15 cellular contexts compared by ENCODE assay signal in genomic region chr4:110270492-110271197, GRCh38.
A peak's percentile ranks its signal among the peaks of the same experiment; 100 is the strongest.
DNase-seq lines count a peak whose midpoint lies in the region; ATAC-seq and TF ChIP-seq lines count a peak whose summit lies in the region.
"Had no signal": no experiment of that assay in that cellular context is flagged by ENCODE, and none has a peak within 500 bp of the region (broad histone marks: within the 10 kb centered on the region; RNA-seq: fewer than 3 reads in every experiment).

No MANE protein-coding gene starts in this region.

- TF ChIP-seq CTCF in AG04450 (IDR thresholded peaks at IDR 0.05; ENCODE audit: low read depth, low read length) (no peak), WTC11 (IDR thresholded peaks at IDR 0.05) (no peak), fibroblast of villous mesenchyme (IDR thresholded peaks at IDR 0.05; ENCODE audit: insufficient read depth, low read depth, low read length) (no peak)

- ATAC-seq in WTC11 (no peak), HG02981 (IDR thresholded peaks at IDR 0.05; ENCODE audit: unreplicated experiment) (no peak)
- no peak for ATAC-seq in activated CD8-positive, alpha-beta T cell treated with anti-CD3 and anti-CD28 coated beads, Interleukin-2, amount 10 ng/mL, durations not matched to agents 7 days and 5 days
- ATAC-seq: upper lobe of right lung had no signal

- peaks cover 4% of the 10 kb centered on the region for H3K4me1 Mint-ChIP-seq in WTC11
- H3K4me1 Mint-ChIP-seq in activated CD8-positive, alpha-beta T cell treated with anti-CD3 and anti-CD28 coated beads, Interleukin-2, amount 10 ng/mL, durations not matched to agents 7 days and 5 days (ENCODE audit: low read depth) = peaks cover 6% of the 10 kb centered on the region

- POLR2A ChIA-PET in AG04450 (lab: Yijun Ruan, JAX) (no interaction called here), WTC11 (lab: Charles Lee) (interaction anchor here (0.7 kb wide), 1 partner anchor 1304 kb away, joined by 5 read pairs; no protein-coding TSS in a partner anchor)
- POLR2A ChIA-PET in activated CD8-positive, alpha-beta T cell treated with anti-CD3 and anti-CD28 coated beads, Interleukin-2, amount 10 ng/mL, durations not matched to agents 7 days and 5 days (lab: Charles Lee) = no interaction called here

- H3K4me3 ChIP-seq in AG04450 (ENCODE audit: low read depth, low read length) (no peak overlapping the region), fibroblast of villous mesenchyme (ENCODE audit: low read depth, low read length) (no peak overlapping the region)
- H3K4me3 ChIP-seq: esophagus squamous epithelium, upper lobe of right lung had no signal

- H3K27me3 Mint-ChIP-seq in WTC11 (ENCODE audit: low read depth) = no peaks in the 10 kb centered on the region
- H3K27me3 Mint-ChIP-seq in activated CD8-positive, alpha-beta T cell treated with anti-CD3 and anti-CD28 coated beads, Interleukin-2, amount 10 ng/mL, durations not matched to agents 7 days and 5 days (ENCODE audit: low read depth) = peaks cover 7% of the 10 kb centered on the region

- H3K27me3 ChIP-seq in AG04450 (ENCODE audit: control insufficient read depth, insufficient read depth, low read length) = no peaks in the 10 kb centered on the region
- H3K27me3 ChIP-seq: esophagus squamous epithelium, upper lobe of right lung had no signal

- no peak overlapping the region for H3K27ac Mint-ChIP-seq in WTC11
- H3K27ac Mint-ChIP-seq in activated CD8-positive, alpha-beta T cell treated with anti-CD3 and anti-CD28 coated beads, Interleukin-2, amount 10 ng/mL, durations not matched to agents 7 days and 5 days = no peak overlapping the region
- H3K27ac Mint-ChIP-seq: H9; T-helper 2 cell treated with Interferon-gamma antibody and Interleukin-4, amounts not matched to agents 5 μg/mL and 100 μg/mL, for 36 hours had no signal

- DNase-seq in AG04450 (ENCODE audit: low read depth, low spot score) = peak; percentile 23
- peak; percentile 69 for DNase-seq in HS-5 (ENCODE audit: low read depth)
- no peak for DNase-seq in WTC11 (ENCODE audit: low spot score)
- DNase-seq in fibroblast of villous mesenchyme (ENCODE audit: low read depth) = peak; percentile 51
- DNase-seq in globus pallidus (ENCODE audit: low spot score) = no peak
- no peak for DNase-seq in activated CD8-positive, alpha-beta T cell treated with anti-CD3 and anti-CD28 coated beads, Interleukin-2, amount 10 ng/mL, durations not matched to agents 7 days and 5 days
- DNase-seq in NCI-H526 (lab: John Stamatoyannopoulos, UW) = no peak
- DNase-seq: activated naive CD4-positive, alpha-beta T cell treated with Interleukin-2 at 50 U/mL for 16 hours; AML-193; esophagus squamous epithelium; H9; RPMI8226; upper lobe of right lung had no signal

- H3K27ac ChIP-seq in AG04450 (ENCODE audit: low read depth, low read length) = no peak overlapping the region
- H3K27ac ChIP-seq: esophagus squamous epithelium, upper lobe of right lung had no signal

- no peaks in the 10 kb centered on the region for H3K9me3 ChIP-seq in AG04450 (ENCODE audit: control insufficient read depth, insufficient read depth, low read length)
- H3K9me3 ChIP-seq: esophagus squamous epithelium, upper lobe of right lung had no signal

- H3K9me3 Mint-ChIP-seq in WTC11 = no peaks in the 10 kb centered on the region
- no peaks in the 10 kb centered on the region for H3K9me3 Mint-ChIP-seq in activated CD8-positive, alpha-beta T cell treated with anti-CD3 and anti-CD28 coated beads, Interleukin-2, amount 10 ng/mL, durations not matched to agents 7 days and 5 days (ENCODE audit: insufficient read depth)
- H3K9me3 Mint-ChIP-seq: H9; T-helper 2 cell treated with Interferon-gamma antibody and Interleukin-4, amounts not matched to agents 5 μg/mL and 100 μg/mL, for 36 hours had no signal

- no peaks in the 10 kb centered on the region for H3K36me3 Mint-ChIP-seq in WTC11
- H3K36me3 Mint-ChIP-seq in activated CD8-positive, alpha-beta T cell treated with anti-CD3 and anti-CD28 coated beads, Interleukin-2, amount 10 ng/mL, durations not matched to agents 7 days and 5 days (ENCODE audit: low read depth) = no peaks in the 10 kb centered on the region

- CTCF ChIA-PET in AG04450 (lab: Charles Lee) (no interaction called here), WTC11 (lab: Charles Lee) (no interaction called here)
- CTCF ChIA-PET in activated CD8-positive, alpha-beta T cell treated with anti-CD3 and anti-CD28 coated beads, Interleukin-2, amount 10 ng/mL, durations not matched to agents 7 days and 5 days (lab: Charles Lee) = no interaction called here

- H3K4me3 Mint-ChIP-seq in WTC11 = no peak overlapping the region
- H3K4me3 Mint-ChIP-seq in activated CD8-positive, alpha-beta T cell treated with anti-CD3 and anti-CD28 coated beads, Interleukin-2, amount 10 ng/mL, durations not matched to agents 7 days and 5 days = no peak overlapping the region
- H3K4me3 Mint-ChIP-seq: H9; T-helper 2 cell treated with Interferon-gamma antibody and Interleukin-4, amounts not matched to agents 5 μg/mL and 100 μg/mL, for 36 hours had no signal

TF ChIP-seq in WTC11, 78 proteins besides CTCF, POLR2A, EP300 and RAD21:
- 0 out of 2 replicates have a peak, but pooled peaks have one; percentile 23 for TF ChIP-seq HMGA2 (CRISPR knock-in tag; IDR thresholded peaks at IDR 0.05)
- no peak for TF ChIP-seq ZNF425 (CRISPR knock-in tag; conservative IDR thresholded peaks at IDR 0.05)

Comparison
In these comparisons a context has a peak if more than half of its experiments do, and no peak if none do; other contexts are left out.
1. DNase-seq: peak in AG04450 (single experiment), HS-5 (single experiment) and fibroblast of villous mesenchyme (single experiment); none in WTC11 (single experiment), globus pallidus (single experiment), activated CD8-positive, alpha-beta T cell treated with anti-CD3 and anti-CD28 coated beads, Interleukin-2, amount 10 ng/mL, durations not matched to agents 7 days and 5 days (single experiment) and NCI-H526 (0 of 2).